ENCODE assay signal across 8 cellular contexts in genomic region chr20:47785900-47786762, GRCh38. TPM values are rescaled to one million over a fixed set of nuclear protein-coding genes. Genes with fewer than 3 reads are reported as not detected.
DNase-seq lines count a peak whose midpoint lies in the region; ATAC-seq and TF ChIP-seq lines count a peak whose summit lies in the region.

No MANE protein-coding gene starts in this region.

- no peaks in the 10 kb centered on the region for H3K36me3 ChIP-seq in esophagus muscularis mucosa
- H3K36me3 ChIP-seq in thyroid gland: no peaks in the 10 kb centered on the region

- H3K27ac ChIP-seq in VCaP: peak overlapping the region; percentile 15; the same call in 1 of the 2 replicates
- H3K27ac ChIP-seq in esophagus muscularis mucosa (replicated peaks in 1 of 4): peak overlapping the region; percentile 90 to 95 (median 94)
- H3K27ac ChIP-seq in thyroid gland: peak overlapping the region; percentile 60 to 76 (median 66)

- under 1% methylated on average over 44 of the region's 77 CpGs for WGBS in esophagus muscularis mucosa
- WGBS in thyroid gland, 2 donors: 0 to 2% methylated on average over 50 to 70 of the region's 77 CpGs

- H3K4me3 ChIP-seq in esophagus muscularis mucosa: peak overlapping the region; percentile 75 to 84 (median 78)
- H3K4me3 ChIP-seq in thyroid gland (replicated peaks in 1 of 3): peak overlapping the region in 2 of 3 donors; percentile 26 to 30

- H3K27me3 ChIP-seq in esophagus muscularis mucosa (no peaks in the 10 kb centered on the region), thyroid gland (no peaks in the 10 kb centered on the region)

- DNase-seq in ELR (ENCODE audit: low read depth): peak; percentile 78
- peak; percentile 15 to 23 for DNase-seq in Kasumi-1 (lab: John Stamatoyannopoulos, UW)
- peak; percentile 93 for DNase-seq in esophagus muscularis mucosa (ENCODE audit: extremely low spot score)
- peak; percentile 78 for DNase-seq in midbrain (lab: John Stamatoyannopoulos, UW)
- peak; percentile 54 to 66 for DNase-seq in thyroid gland

- TF ChIP-seq CTCF in VCaP (conservative IDR thresholded peaks at IDR 0.05) (peak; percentile 85), esophagus muscularis mucosa (IDR thresholded peaks at IDR 0.05) (peak; percentile 77 to 85 (median 77)), thyroid gland (IDR thresholded peaks at IDR 0.05) (peak in 4 of 6 experiments; percentile 48 to 76 (median 74))

- ATAC-seq in HG02759 (IDR thresholded peaks at IDR 0.05; ENCODE audit: unreplicated experiment) (no peak), GM21576 (IDR thresholded peaks at IDR 0.05; ENCODE audit: unreplicated experiment) (no peak)

- TF ChIP-seq EP300 in esophagus muscularis mucosa (IDR thresholded peaks at IDR 0.05): no peak

- H3K4me1 ChIP-seq in esophagus muscularis mucosa: peaks cover 19 to 81% (median 66%) of the 10 kb centered on the region in 4 donors
- H3K4me1 ChIP-seq in thyroid gland: peaks cover 8 to 30% of the 10 kb centered on the region in 2 donors

- no peak for TF ChIP-seq POLR2A in esophagus muscularis mucosa (IDR thresholded peaks at IDR 0.05; ENCODE audit: low read depth)
- peak in 1 of 2 donors; percentile 35 for TF ChIP-seq POLR2A in thyroid gland (IDR thresholded peaks at IDR 0.05)

- intact Hi-C loops in esophagus muscularis mucosa (cut with DNase I): loop anchor here (2.0 to 10.0 kb wide), 4 partner anchors 104 to 511 kb away; no protein-coding TSS in a partner anchor
- intact Hi-C loops in thyroid gland (cut with DNase I): loop anchor here (10.0 kb wide), 1 partner anchor 839 kb away; no protein-coding TSS in a partner anchor

- H3K9me3 ChIP-seq in esophagus muscularis mucosa (no peaks in the 10 kb centered on the region), thyroid gland (no peaks in the 10 kb centered on the region)

RNA-seq across cellular contexts. Expression of gene SULF2, which starts 0.8 kb away (rescaled TPM):
- total RNA-seq in esophagus muscularis mucosa: 100 to 1,000 TPM in 3 of 4 donors, 10 to 100 TPM in 1; 78.7 to 243 (median 138) TPM
- total RNA-seq in thyroid gland: 10 to 100 TPM; 39.4 to 90.6 (median 55.4) TPM

Comparison
In these comparisons a context has a peak if more than half of its experiments do, and no peak if none do; other contexts are left out.
1. DNase-seq: peak in every context shown above with its lines; median percentile 93 in esophagus muscularis mucosa; 78 in ELR; 78 in midbrain; 60 in thyroid gland; 19 in Kasumi-1.
2. H3K27ac ChIP-seq: peak in every context shown above with its lines; median percentile 94 in esophagus muscularis mucosa; 66 in thyroid gland; 15 in VCaP.